ENCODE assay signal across 2 cellular contexts in the genomic region with DNA sequence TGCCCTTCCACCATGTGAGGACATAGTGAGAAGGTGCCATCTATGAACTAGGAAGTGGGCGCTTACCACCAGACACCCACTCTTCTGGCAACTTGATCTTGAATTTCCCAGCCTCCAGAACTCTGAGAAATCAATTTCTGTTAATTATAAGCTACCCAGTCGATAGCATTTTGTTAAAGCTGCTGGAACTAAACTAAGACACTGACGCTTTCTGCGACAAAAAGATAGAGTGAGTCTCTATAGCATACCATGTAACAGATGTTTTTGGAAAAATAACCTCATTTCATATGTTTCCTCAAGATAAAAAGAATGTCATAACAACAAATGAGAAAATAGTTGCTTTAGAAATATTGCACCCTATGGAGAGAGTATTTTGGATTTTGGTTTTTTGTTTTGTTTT.
TF ChIP-seq lines count a peak whose summit lies in the region.

No MANE protein-coding gene starts in this region.

TF ChIP-seq in K562, 482 proteins besides CTCF, POLR2A, EP300 and RAD21 (continues in another document):
- TF ChIP-seq SLC30A9 (CRISPR knock-in tag; IDR thresholded peaks at IDR 0.05) (no peak), ARID3B (CRISPR knock-in tag; IDR thresholded peaks at IDR 0.05; ENCODE audit: borderline replicate concordance) (no peak), SMAD4 (CRISPR knock-in tag; conservative IDR thresholded peaks at IDR 0.05) (no peak), ZBTB9 (CRISPR knock-in tag; IDR thresholded peaks at IDR 0.05) (no peak), ZNF23 (CRISPR knock-in tag; IDR thresholded peaks at IDR 0.05) (no peak), KLF6 (CRISPR knock-in tag; IDR thresholded peaks at IDR 0.05; ENCODE audit: borderline replicate concordance) (no peak), ZNF175 (CRISPR knock-in tag; IDR thresholded peaks at IDR 0.05; ENCODE audit: low read depth) (no peak), TCF3 (CRISPR knock-in tag; IDR thresholded peaks at IDR 0.05) (peak; percentile 64), TAF1 (IDR thresholded peaks at IDR 0.05; ENCODE audit: control insufficient read depth, extremely low read depth, insufficient read depth, low read length, severe bottlenecking) (no peak), TAL1 (IDR thresholded peaks at IDR 0.05) (peak; percentile 52; the same call in 1 of the 2 replicates), CHCHD3 (CRISPR knock-in tag; IDR thresholded peaks at IDR 0.05) (no peak), CEBPG (CRISPR knock-in tag; IDR thresholded peaks at IDR 0.05) (no peak), CEBPG (tag; conservative IDR thresholded peaks at IDR 0.05 in 1 of 2, IDR thresholded peaks at IDR 0.05 in 1 of 2) (no peak), ZC3H11A (IDR thresholded peaks at IDR 0.05; ENCODE audit: low read depth, low read length) (no peak), DDX20 (tag; IDR thresholded peaks at IDR 0.05; ENCODE audit: low read depth) (no peak), TRIM24 (IDR thresholded peaks at IDR 0.05) (no peak), PRPF4 (IDR thresholded peaks at IDR 0.05; ENCODE audit: insufficient read depth, low read depth, low read length, poor library complexity, severe bottlenecking) (no peak), TEAD4 (IDR thresholded peaks at IDR 0.05; ENCODE audit: low read length) (peak; percentile 67), TEAD4 (CRISPR knock-in tag; IDR thresholded peaks at IDR 0.05; ENCODE audit: borderline replicate concordance) (no peak), UBTF (IDR thresholded peaks at IDR 0.05; ENCODE audit: borderline replicate concordance in 1 of 2, low read depth in 2 of 2, low read length in 2 of 2) (no peak), FOS (IDR thresholded peaks at IDR 0.05; ENCODE audit: extremely low read depth, insufficient read length) (no peak), ZZZ3 (IDR thresholded peaks at IDR 0.05) (no peak)
- TF ChIP-seq, protein P1, sequence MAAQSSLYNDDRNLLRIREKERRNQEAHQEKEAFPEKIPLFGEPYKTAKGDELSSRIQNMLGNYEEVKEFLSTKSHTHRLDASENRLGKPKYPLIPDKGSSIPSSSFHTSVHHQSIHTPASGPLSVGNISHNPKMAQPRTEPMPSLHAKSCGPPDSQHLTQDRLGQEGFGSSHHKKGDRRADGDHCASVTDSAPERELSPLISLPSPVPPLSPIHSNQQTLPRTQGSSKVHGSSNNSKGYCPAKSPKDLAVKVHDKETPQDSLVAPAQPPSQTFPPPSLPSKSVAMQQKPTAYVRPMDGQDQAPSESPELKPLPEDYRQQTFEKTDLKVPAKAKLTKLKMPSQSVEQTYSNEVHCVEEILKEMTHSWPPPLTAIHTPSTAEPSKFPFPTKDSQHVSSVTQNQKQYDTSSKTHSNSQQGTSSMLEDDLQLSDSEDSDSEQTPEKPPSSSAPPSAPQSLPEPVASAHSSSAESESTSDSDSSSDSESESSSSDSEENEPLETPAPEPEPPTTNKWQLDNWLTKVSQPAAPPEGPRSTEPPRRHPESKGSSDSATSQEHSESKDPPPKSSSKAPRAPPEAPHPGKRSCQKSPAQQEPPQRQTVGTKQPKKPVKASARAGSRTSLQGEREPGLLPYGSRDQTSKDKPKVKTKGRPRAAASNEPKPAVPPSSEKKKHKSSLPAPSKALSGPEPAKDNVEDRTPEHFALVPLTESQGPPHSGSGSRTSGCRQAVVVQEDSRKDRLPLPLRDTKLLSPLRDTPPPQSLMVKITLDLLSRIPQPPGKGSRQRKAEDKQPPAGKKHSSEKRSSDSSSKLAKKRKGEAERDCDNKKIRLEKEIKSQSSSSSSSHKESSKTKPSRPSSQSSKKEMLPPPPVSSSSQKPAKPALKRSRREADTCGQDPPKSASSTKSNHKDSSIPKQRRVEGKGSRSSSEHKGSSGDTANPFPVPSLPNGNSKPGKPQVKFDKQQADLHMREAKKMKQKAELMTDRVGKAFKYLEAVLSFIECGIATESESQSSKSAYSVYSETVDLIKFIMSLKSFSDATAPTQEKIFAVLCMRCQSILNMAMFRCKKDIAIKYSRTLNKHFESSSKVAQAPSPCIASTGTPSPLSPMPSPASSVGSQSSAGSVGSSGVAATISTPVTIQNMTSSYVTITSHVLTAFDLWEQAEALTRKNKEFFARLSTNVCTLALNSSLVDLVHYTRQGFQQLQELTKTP (IDR thresholded peaks at IDR 0.05; ENCODE audit: low read depth in 1 of 2, partially characterized antibody in 2 of 2) = no peak

TF ChIP-seq in HepG2, 621 proteins besides CTCF, POLR2A, EP300 and RAD21:
- TF ChIP-seq KAT2B (IDR thresholded peaks at IDR 0.05; ENCODE audit: borderline replicate concordance, low read depth, low read length) (peak; percentile 46; the same call in 1 of the 2 replicates), CBX1 (IDR thresholded peaks at IDR 0.05; ENCODE audit: low read depth) (no peak)
